2 cellular contexts compared by ENCODE assay signal in the genomic region with DNA sequence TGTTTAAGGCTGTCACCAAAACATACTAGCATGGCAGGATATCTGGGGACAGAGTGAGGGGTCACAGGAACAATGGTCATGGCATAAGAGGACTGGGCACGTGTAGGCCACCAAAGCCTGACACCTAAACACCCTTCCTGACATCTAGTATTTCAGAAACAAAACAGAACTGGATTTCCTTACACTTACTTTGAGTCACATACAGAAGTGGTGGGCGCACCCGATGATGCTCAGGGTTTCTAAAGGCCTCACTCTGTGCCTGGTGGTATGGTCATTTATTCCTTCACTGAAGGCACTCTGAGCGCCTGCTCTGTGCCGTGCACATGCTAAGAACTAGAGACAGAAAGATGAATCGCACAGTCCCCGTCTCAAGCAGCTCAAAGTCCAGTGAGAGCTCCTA.
TF ChIP-seq lines count a peak whose summit lies in the region.

No MANE protein-coding gene starts in this region.

TF ChIP-seq in SK-N-SH, 30 proteins besides CTCF, POLR2A, EP300 and RAD21 (continued from another document):
- TF ChIP-seq, protein P1, sequence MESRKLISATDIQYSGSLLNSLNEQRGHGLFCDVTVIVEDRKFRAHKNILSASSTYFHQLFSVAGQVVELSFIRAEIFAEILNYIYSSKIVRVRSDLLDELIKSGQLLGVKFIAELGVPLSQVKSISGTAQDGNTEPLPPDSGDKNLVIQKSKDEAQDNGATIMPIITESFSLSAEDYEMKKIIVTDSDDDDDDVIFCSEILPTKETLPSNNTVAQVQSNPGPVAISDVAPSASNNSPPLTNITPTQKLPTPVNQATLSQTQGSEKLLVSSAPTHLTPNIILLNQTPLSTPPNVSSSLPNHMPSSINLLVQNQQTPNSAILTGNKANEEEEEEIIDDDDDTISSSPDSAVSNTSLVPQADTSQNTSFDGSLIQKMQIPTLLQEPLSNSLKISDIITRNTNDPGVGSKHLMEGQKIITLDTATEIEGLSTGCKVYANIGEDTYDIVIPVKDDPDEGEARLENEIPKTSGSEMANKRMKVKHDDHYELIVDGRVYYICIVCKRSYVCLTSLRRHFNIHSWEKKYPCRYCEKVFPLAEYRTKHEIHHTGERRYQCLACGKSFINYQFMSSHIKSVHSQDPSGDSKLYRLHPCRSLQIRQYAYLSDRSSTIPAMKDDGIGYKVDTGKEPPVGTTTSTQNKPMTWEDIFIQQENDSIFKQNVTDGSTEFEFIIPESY (IDR thresholded peaks at IDR 0.05; ENCODE audit: borderline replicate concordance, low read depth): no peak

TF ChIP-seq in SK-N-SH treated with all-trans-retinoic acid at 6 μM for 48 hours, 23 proteins besides CTCF, POLR2A, EP300 and RAD21 (continued from another document):
- TF ChIP-seq, protein P2, sequence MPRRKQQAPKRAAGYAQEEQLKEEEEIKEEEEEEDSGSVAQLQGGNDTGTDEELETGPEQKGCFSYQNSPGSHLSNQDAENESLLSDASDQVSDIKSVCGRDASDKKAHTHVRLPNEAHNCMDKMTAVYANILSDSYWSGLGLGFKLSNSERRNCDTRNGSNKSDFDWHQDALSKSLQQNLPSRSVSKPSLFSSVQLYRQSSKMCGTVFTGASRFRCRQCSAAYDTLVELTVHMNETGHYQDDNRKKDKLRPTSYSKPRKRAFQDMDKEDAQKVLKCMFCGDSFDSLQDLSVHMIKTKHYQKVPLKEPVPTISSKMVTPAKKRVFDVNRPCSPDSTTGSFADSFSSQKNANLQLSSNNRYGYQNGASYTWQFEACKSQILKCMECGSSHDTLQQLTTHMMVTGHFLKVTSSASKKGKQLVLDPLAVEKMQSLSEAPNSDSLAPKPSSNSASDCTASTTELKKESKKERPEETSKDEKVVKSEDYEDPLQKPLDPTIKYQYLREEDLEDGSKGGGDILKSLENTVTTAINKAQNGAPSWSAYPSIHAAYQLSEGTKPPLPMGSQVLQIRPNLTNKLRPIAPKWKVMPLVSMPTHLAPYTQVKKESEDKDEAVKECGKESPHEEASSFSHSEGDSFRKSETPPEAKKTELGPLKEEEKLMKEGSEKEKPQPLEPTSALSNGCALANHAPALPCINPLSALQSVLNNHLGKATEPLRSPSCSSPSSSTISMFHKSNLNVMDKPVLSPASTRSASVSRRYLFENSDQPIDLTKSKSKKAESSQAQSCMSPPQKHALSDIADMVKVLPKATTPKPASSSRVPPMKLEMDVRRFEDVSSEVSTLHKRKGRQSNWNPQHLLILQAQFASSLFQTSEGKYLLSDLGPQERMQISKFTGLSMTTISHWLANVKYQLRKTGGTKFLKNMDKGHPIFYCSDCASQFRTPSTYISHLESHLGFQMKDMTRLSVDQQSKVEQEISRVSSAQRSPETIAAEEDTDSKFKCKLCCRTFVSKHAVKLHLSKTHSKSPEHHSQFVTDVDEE (CRISPR knock-in tag; IDR thresholded peaks at IDR 0.05): no peak
- TF ChIP-seq ESRRG (CRISPR knock-in tag; IDR thresholded peaks at IDR 0.05): no peak
- TF ChIP-seq TCF4 (CRISPR knock-in tag; IDR thresholded peaks at IDR 0.05; ENCODE audit: borderline replicate concordance): no peak
- no peak for TF ChIP-seq ZNF565 (CRISPR knock-in tag; conservative IDR thresholded peaks at IDR 0.05; ENCODE audit: low read depth)
- no peak for TF ChIP-seq ZNF8 (CRISPR knock-in tag; IDR thresholded peaks at IDR 0.05)
